8 cellular contexts compared by ENCODE assay signal in the genomic region with DNA sequence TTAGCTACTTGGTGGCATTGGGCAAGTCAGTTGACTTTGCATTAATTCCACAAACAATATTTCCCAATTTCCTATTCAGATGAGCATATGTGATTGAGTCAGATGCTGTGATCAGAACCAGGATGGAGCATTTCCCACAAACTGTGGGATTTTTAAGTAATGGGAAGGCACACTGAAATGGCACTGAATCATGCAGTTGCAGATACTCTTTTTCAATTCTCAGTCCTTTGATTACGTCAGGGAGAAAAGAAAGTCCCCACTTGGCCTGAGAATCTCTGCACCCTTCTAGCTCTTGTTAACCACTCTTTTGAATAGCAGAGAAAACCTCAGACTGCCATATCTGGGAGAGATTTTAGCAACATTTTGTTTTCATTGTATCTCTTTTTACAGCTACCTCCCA. TPM values are rescaled to one million over a fixed set of nuclear protein-coding genes. Genes with fewer than 3 reads are reported as not detected.
"Had no signal": no experiment of that assay in that cellular context is flagged by ENCODE, and none has a peak within 500 bp of the region (broad histone marks: within the 10 kb centered on the region; RNA-seq: fewer than 3 reads in every experiment).

No MANE protein-coding gene starts in this region.

RNA-seq across cellular contexts. Expression of gene RHD, which starts 36.8 kb away (rescaled TPM):
- total RNA-seq: activated CD4-positive, alpha-beta T cell treated with anti-CD3 and anti-CD28 coated beads, Interleukin-2, amount 10 ng/mL, durations not matched to agents 7 days and 5 days; activated CD8-positive, alpha-beta memory T cell treated with anti-CD3 and anti-CD28 coated beads, Interleukin-2, amount 10 ng/mL, durations not matched to agents 7 days and 5 days; activated CD8-positive, alpha-beta T cell treated with anti-CD3 and anti-CD28 coated beads for 36 hours; esophagus muscularis mucosa; left ventricle myocardium inferior; mesothelial cell of epicardium; pancreas; ureter had no signal
